ENCODE assay signal across 1 cellular context in the genomic region with DNA sequence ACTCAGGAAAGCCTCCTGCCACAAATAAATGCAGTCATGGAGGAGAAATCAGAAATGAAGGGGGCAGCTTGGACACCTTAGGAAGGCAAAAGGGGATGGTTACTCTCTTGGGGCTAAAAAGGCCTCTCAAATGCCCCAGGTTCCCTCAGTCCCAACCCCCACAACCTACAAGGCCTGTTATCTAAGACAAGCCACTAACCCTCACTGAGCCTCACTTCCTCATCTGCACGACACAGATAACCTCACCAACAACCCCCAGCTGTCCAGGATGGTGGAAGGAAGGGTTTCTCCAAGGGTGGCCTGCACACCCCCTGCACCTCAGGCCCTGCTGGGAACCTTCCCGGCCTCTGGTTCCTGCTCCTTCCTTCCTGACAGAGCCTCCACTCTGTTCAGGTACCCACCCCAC.
TF ChIP-seq lines count a peak whose summit lies in the region.

No MANE protein-coding gene starts in this region.

TF ChIP-seq in K562, 482 proteins besides CTCF, POLR2A, EP300 and RAD21 (continued from another document):
- TF ChIP-seq, protein P1, sequence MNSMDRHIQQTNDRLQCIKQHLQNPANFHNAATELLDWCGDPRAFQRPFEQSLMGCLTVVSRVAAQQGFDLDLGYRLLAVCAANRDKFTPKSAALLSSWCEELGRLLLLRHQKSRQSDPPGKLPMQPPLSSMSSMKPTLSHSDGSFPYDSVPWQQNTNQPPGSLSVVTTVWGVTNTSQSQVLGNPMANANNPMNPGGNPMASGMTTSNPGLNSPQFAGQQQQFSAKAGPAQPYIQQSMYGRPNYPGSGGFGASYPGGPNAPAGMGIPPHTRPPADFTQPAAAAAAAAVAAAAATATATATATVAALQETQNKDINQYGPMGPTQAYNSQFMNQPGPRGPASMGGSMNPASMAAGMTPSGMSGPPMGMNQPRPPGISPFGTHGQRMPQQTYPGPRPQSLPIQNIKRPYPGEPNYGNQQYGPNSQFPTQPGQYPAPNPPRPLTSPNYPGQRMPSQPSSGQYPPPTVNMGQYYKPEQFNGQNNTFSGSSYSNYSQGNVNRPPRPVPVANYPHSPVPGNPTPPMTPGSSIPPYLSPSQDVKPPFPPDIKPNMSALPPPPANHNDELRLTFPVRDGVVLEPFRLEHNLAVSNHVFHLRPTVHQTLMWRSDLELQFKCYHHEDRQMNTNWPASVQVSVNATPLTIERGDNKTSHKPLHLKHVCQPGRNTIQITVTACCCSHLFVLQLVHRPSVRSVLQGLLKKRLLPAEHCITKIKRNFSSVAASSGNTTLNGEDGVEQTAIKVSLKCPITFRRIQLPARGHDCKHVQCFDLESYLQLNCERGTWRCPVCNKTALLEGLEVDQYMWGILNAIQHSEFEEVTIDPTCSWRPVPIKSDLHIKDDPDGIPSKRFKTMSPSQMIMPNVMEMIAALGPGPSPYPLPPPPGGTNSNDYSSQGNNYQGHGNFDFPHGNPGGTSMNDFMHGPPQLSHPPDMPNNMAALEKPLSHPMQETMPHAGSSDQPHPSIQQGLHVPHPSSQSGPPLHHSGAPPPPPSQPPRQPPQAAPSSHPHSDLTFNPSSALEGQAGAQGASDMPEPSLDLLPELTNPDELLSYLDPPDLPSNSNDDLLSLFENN (IDR thresholded peaks at IDR 0.05; ENCODE audit: low read depth in 2 of 2, low read length in 2 of 2): peak in 1 of 2 experiments; percentile 98; a peak in 2 of 4 replicates
- TF ChIP-seq NR2C1 (IDR thresholded peaks at IDR 0.05) (peak; percentile 67), NR2C1 (tag; IDR thresholded peaks at IDR 0.05) (peak; percentile 86), SMAD4 (CRISPR knock-in tag; conservative IDR thresholded peaks at IDR 0.05) (peak; percentile 64), NFATC3 (IDR thresholded peaks at IDR 0.05) (peak; percentile 64; the same call in 1 of the 2 replicates), HDAC3 (IDR thresholded peaks at IDR 0.05; ENCODE audit: borderline replicate concordance, partially characterized antibody) (peak; percentile 94), NFRKB (IDR thresholded peaks at IDR 0.05; ENCODE audit: low read depth) (peak; percentile 71; the same call in 1 of the 2 replicates), ZNF140 (CRISPR knock-in tag; IDR thresholded peaks at IDR 0.05) (no peak)
- TF ChIP-seq, protein P2, sequence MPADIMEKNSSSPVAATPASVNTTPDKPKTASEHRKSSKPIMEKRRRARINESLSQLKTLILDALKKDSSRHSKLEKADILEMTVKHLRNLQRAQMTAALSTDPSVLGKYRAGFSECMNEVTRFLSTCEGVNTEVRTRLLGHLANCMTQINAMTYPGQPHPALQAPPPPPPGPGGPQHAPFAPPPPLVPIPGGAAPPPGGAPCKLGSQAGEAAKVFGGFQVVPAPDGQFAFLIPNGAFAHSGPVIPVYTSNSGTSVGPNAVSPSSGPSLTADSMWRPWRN (IDR thresholded peaks at IDR 0.05; ENCODE audit: low read depth): peak; percentile 79
